21 cellular contexts compared by ENCODE assay signal in genomic region chr5:175216991-175217390, GRCh38.
DNase-seq lines count a peak whose midpoint lies in the region; ATAC-seq and TF ChIP-seq lines count a peak whose summit lies in the region.
"Had no signal": no experiment of that assay in that cellular context is flagged by ENCODE, and none has a peak within 500 bp of the region (broad histone marks: within the 10 kb centered on the region; RNA-seq: fewer than 3 reads in every experiment).

No MANE protein-coding gene starts in this region.

- intact Hi-C loops in psoas muscle (cut with DNase I) (no loop called here), left lung (cut with DNase I) (no loop called here)

- H3K27me3 ChIP-seq in MG63: no peaks in the 10 kb centered on the region
- H3K27me3 ChIP-seq in psoas muscle (ENCODE audit: insufficient read depth in 3 of 3, low read length in 2 of 3): peaks cover 0 to 1% (median 0%) of the 10 kb centered on the region in 3 donors
- peaks cover 0 to 12% of the 10 kb centered on the region in 2 donors for H3K27me3 ChIP-seq in left lung
- H3K27me3 ChIP-seq: BLaER1 treated with 17β-estradiol and CSF1 and Interleukin-3, amounts not matched to agents 10 nM and 100 nM; right lobe of liver had no signal

- DNase-seq in AG10803 (ENCODE audit: low read depth): peak; percentile 78
- DNase-seq in MG63: peak; percentile 95
- DNase-seq in fibroblast of gingiva (ENCODE audit: low read depth): peak; percentile 55
- peak; percentile 25 to 54 for DNase-seq in psoas muscle
- DNase-seq in NOMO-1 treated with DMSO at 0.1 percent for 48 hours (lab: John Stamatoyannopoulos, UW; ENCODE audit: unreplicated experiment): no peak
- no peak for DNase-seq in activated T-cell treated with anti-CD3 and anti-CD28 coated beads, Interleukin-2, amount 50 U/mL, for 1 hour
- DNase-seq in left lung: no peak
- DNase-seq in stimulated activated CD4-positive, alpha-beta T cell treated with anti-CD3 and anti-CD28 coated beads, Interleukin-4, amount 100 ng/mL, for 4 hours: no peak
- DNase-seq: activated CD8-positive, alpha-beta T cell treated with anti-CD3 and anti-CD28 coated beads, Interleukin-2, amount 10 ng/mL, durations not matched to agents 7 days and 5 days; activated naive CD4-positive, alpha-beta T cell treated with anti-CD3 and anti-CD28 coated beads, Interleukin-2, amount 50 U/mL, for 16 hours; activated T-cell treated with anti-CD3 and anti-CD28 coated beads, Interleukin-2, amount 50 U/mL, for 72 hours; Calu3; dorsolateral prefrontal cortex; NCI-H1436 treated with DMSO at 0.1 percent for 48 hours; NCI-H2171; NCI-H526 treated with DMSO at 0.1 percent for 48 hours; right lobe of liver; SIG-M5; stimulated activated naive CD4-positive, alpha-beta T cell had no signal

- no peaks in the 10 kb centered on the region for H3K9me3 ChIP-seq in MG63
- H3K9me3 ChIP-seq in psoas muscle: no peaks in the 10 kb centered on the region
- no peaks in the 10 kb centered on the region for H3K9me3 ChIP-seq in left lung
- H3K9me3 ChIP-seq: BLaER1 treated with 17β-estradiol and CSF1 and Interleukin-3, amounts not matched to agents 10 nM and 100 nM; right lobe of liver had no signal

- no peak for ATAC-seq in psoas muscle
- no peak for ATAC-seq in left lung
- ATAC-seq: activated CD8-positive, alpha-beta T cell treated with anti-CD3 and anti-CD28 coated beads, Interleukin-2, amount 10 ng/mL, durations not matched to agents 7 days and 5 days; activated T-cell treated with anti-CD3 and anti-CD28 coated beads, Interleukin-2, amount 50 U/mL, for 72 hours; right lobe of liver; WTC11 had no signal

- no peak for TF ChIP-seq CTCF in AG10803 (conservative IDR thresholded peaks at IDR 0.05; ENCODE audit: low read length)
- TF ChIP-seq CTCF in psoas muscle (IDR thresholded peaks at IDR 0.05): no peak
- TF ChIP-seq CTCF in left lung (IDR thresholded peaks at IDR 0.05): no peak

- H3K4me3 ChIP-seq in AG10803 (ENCODE audit: low read length): no peak overlapping the region
- no peak overlapping the region for H3K4me3 ChIP-seq in MG63
- H3K4me3 ChIP-seq in psoas muscle: no peak overlapping the region
- no peak overlapping the region for H3K4me3 ChIP-seq in left lung
- H3K4me3 ChIP-seq: BLaER1 treated with 17β-estradiol and CSF1 and Interleukin-3, amounts not matched to agents 10 nM and 100 nM; dorsolateral prefrontal cortex; right lobe of liver had no signal

- no peaks in the 10 kb centered on the region for H3K36me3 ChIP-seq in MG63
- no peaks in the 10 kb centered on the region for H3K36me3 ChIP-seq in psoas muscle (ENCODE audit: insufficient read depth in 1 of 2, low read depth in 1 of 2)
- no peaks in the 10 kb centered on the region for H3K36me3 ChIP-seq in left lung
- H3K36me3 ChIP-seq: BLaER1 treated with 17β-estradiol and CSF1 and Interleukin-3, amounts not matched to agents 10 nM and 100 nM; right lobe of liver had no signal

- WGBS in psoas muscle, 3 donors: 23 to 41% (median 26%) methylated on average over 6 of the region's 6 CpGs

- no peaks in the 10 kb centered on the region for H3K4me1 ChIP-seq in psoas muscle
- peaks cover 0 to 3% of the 10 kb centered on the region in 2 donors for H3K4me1 ChIP-seq in left lung
- H3K4me1 ChIP-seq: right lobe of liver had no signal

- H3K27ac ChIP-seq in psoas muscle: no peak overlapping the region
- no peak overlapping the region for H3K27ac ChIP-seq in left lung
- H3K27ac ChIP-seq: BLaER1 treated with 17β-estradiol and CSF1 and Interleukin-3, amounts not matched to agents 10 nM and 100 nM; dorsolateral prefrontal cortex; right lobe of liver had no signal

Comparison
In these comparisons a context has a peak if more than half of its experiments do, and no peak if none do; other contexts are left out.
1. DNase-seq: peak in AG10803 (single experiment), MG63 (single experiment), fibroblast of gingiva (single experiment) and psoas muscle (2 of 2); none in NOMO-1 treated with DMSO at 0.1 percent for 48 hours (single experiment), activated T-cell treated with anti-CD3 and anti-CD28 coated beads, Interleukin-2, amount 50 U/mL, for 1 hour (single experiment), left lung (0 of 2) and stimulated activated CD4-positive, alpha-beta T cell treated with anti-CD3 and anti-CD28 coated beads, Interleukin-4, amount 100 ng/mL, for 4 hours (0 of 2).